Comparison of ENCODE assay signal across 11 cellular contexts in genomic region chr5:179792612-179793469, GRCh38. TPM values are rescaled to one million over a fixed set of nuclear protein-coding genes. Genes with fewer than 3 reads are reported as not detected.
DNase-seq lines count a peak whose midpoint lies in the region; ATAC-seq and TF ChIP-seq lines count a peak whose summit lies in the region.
"Had no signal": no experiment of that assay in that cellular context is flagged by ENCODE, and none has a peak within 500 bp of the region (broad histone marks: within the 10 kb centered on the region; RNA-seq: fewer than 3 reads in every experiment).

No MANE protein-coding gene starts in this region.

- no peaks in the 10 kb centered on the region for H3K9me3 ChIP-seq in osteoblast (ENCODE audit: low read depth, low read length)

- peaks cover 0 to 3% (median 0%) of the 10 kb centered on the region in 7 donors for H3K9me3 Mint-ChIP-seq in CD14-positive monocyte
- H3K9me3 Mint-ChIP-seq in effector memory CD8-positive, alpha-beta T cell, result no peaks in the 10 kb centered on the region
- H3K9me3 Mint-ChIP-seq in stimulated activated naive CD8-positive, alpha-beta T cell treated with anti-CD3 and anti-CD28 coated beads, Interleukin-15, amount 100 ng/mL, for 72 hours, result no peaks in the 10 kb centered on the region

- intact Hi-C loops in CD14-positive monocyte (cut with micrococcal nuclease), result loop anchor here in 1 of 2 donors (2.0 to 10.0 kb wide), 2 partner anchors 14 to 58 kb away; partner anchors contain the start of gene MAML1

- no peak overlapping the region for H3K4me3 ChIP-seq in osteoblast (ENCODE audit: insufficient read depth, low read length)

- no peaks in the 10 kb centered on the region for H3K79me2 ChIP-seq in osteoblast (ENCODE audit: insufficient read depth, low read length)

- peaks cover 4 to 11% of the 10 kb centered on the region in 2 donors for H3K36me3 Mint-ChIP-seq in CD14-positive monocyte
- peaks cover 32% of the 10 kb centered on the region for H3K36me3 Mint-ChIP-seq in effector memory CD8-positive, alpha-beta T cell (ENCODE audit: insufficient read depth)

- H3K27me3 Mint-ChIP-seq in CD14-positive monocyte (ENCODE audit: low read depth in 3 of 3), result peaks cover 0 to 3% (median 0%) of the 10 kb centered on the region in 3 donors
- no peaks in the 10 kb centered on the region for H3K27me3 Mint-ChIP-seq in effector memory CD8-positive, alpha-beta T cell
- no peaks in the 10 kb centered on the region for H3K27me3 Mint-ChIP-seq in stimulated activated naive CD8-positive, alpha-beta T cell treated with anti-CD3 and anti-CD28 coated beads, Interleukin-15, amount 100 ng/mL, for 72 hours

- DNase-seq in CD14-positive monocyte (ENCODE audit: low spot score), result no peak
- DNase-seq in NOMO-1 treated with DMSO at 0.1 percent for 48 hours (lab: John Stamatoyannopoulos, UW; ENCODE audit: unreplicated experiment), result peak; percentile 27
- DNase-seq in effector memory CD8-positive, alpha-beta T cell, result no peak
- DNase-seq in osteoblast (ENCODE audit: insufficient read length, low spot score, missing footprints), result peak; percentile 78
- no peak for DNase-seq in effector CD4-positive, alpha-beta T cell
- DNase-seq in activated effector memory CD4-positive, alpha-beta T cell treated with Interleukin-2 at 50 U/mL for 16 hours, result no peak
- DNase-seq in stimulated activated CD8-positive, alpha-beta memory T cell treated with anti-CD3 and anti-CD28 coated beads, Interleukin-4, amount 100 ng/mL, for 48 hours, result no peak
- no peak for DNase-seq in stimulated activated naive CD8-positive, alpha-beta T cell treated with anti-CD3 and anti-CD28 coated beads, Interleukin-15, amount 100 ng/mL, for 72 hours
- DNase-seq: NCI-H510A treated with DMSO at 0.1 percent for 48 hours had no signal

- H3K27ac ChIP-seq in osteoblast (ENCODE audit: low read depth, low read length), result no peak overlapping the region
- H3K27ac ChIP-seq: C4-2B had no signal

- no peak for TF ChIP-seq CTCF in CD14-positive monocyte (IDR thresholded peaks at IDR 0.05)
- no peak for TF ChIP-seq CTCF in osteoblast (IDR thresholded peaks at IDR 0.05; ENCODE audit: extremely low read depth, low read depth, low read length)

- no peaks in the 10 kb centered on the region for H3K27me3 ChIP-seq in osteoblast (ENCODE audit: insufficient read depth, low read length)

- H2AFZ ChIP-seq in osteoblast (ENCODE audit: low read length), result no peak overlapping the region

- H3K4me2 ChIP-seq in osteoblast (ENCODE audit: insufficient read depth, low read length), result no peak overlapping the region

- ATAC-seq in effector memory CD8-positive, alpha-beta T cell (replicated peaks), result no peak
- ATAC-seq in stimulated activated naive CD8-positive, alpha-beta T cell treated with anti-CD3 and anti-CD28 coated beads, Interleukin-15, amount 100 ng/mL, for 72 hours, result no peak

- peak overlapping the region in 6 of 7 donors; percentile 25 to 83 (median 68) for H3K27ac Mint-ChIP-seq in CD14-positive monocyte
- peak overlapping the region; percentile 88 to 97 for H3K27ac Mint-ChIP-seq in effector memory CD8-positive, alpha-beta T cell
- peak overlapping the region in 1 of 2 donors; percentile 95 for H3K27ac Mint-ChIP-seq in stimulated activated naive CD8-positive, alpha-beta T cell treated with anti-CD3 and anti-CD28 coated beads, Interleukin-15, amount 100 ng/mL, for 72 hours

- no peaks in the 10 kb centered on the region for H4K20me1 ChIP-seq in osteoblast (ENCODE audit: insufficient read depth, low read length)

- H3K4me1 ChIP-seq in osteoblast (ENCODE audit: insufficient read depth, low read length), result peaks cover 10% of the 10 kb centered on the region

- peak overlapping the region; percentile 64 to 83 for H3K4me3 Mint-ChIP-seq in CD14-positive monocyte
- peak overlapping the region; percentile 76 to 77 for H3K4me3 Mint-ChIP-seq in effector memory CD8-positive, alpha-beta T cell
- peak overlapping the region in 1 of 2 donors; percentile 71 for H3K4me3 Mint-ChIP-seq in stimulated activated naive CD8-positive, alpha-beta T cell treated with anti-CD3 and anti-CD28 coated beads, Interleukin-15, amount 100 ng/mL, for 72 hours

- H3K36me3 ChIP-seq in osteoblast (ENCODE audit: insufficient read depth, low read length), result peaks cover 4% of the 10 kb centered on the region

- H3K4me1 Mint-ChIP-seq in CD14-positive monocyte, result peaks cover 42% of the 10 kb centered on the region
- H3K4me1 Mint-ChIP-seq in effector memory CD8-positive, alpha-beta T cell (ENCODE audit: low read depth in 2 of 2), result peaks cover 24 to 34% of the 10 kb centered on the region in 2 donors
- peaks cover 46% of the 10 kb centered on the region for H3K4me1 Mint-ChIP-seq in stimulated activated naive CD8-positive, alpha-beta T cell treated with anti-CD3 and anti-CD28 coated beads, Interleukin-15, amount 100 ng/mL, for 72 hours

RNA-seq across cellular contexts. Expression of gene LTC4S, which starts 0.9 kb away (rescaled TPM):
- under 1 TPM; 0.65 to 0.69 TPM for polyA plus RNA-seq in CD14-positive monocyte
- total RNA-seq in osteoblast, result 1.4 and 1.5 TPM in 2 replicates
- total RNA-seq: H4 had no signal

RNA-seq across cellular contexts. Expression of gene MGAT4B, which starts 13.8 kb away (rescaled TPM):
- polyA plus RNA-seq in CD14-positive monocyte, result 10 to 100 TPM; 12.4 to 14.3 TPM
- 90.5 and 95.9 TPM in 2 replicates for total RNA-seq in osteoblast

RNA-seq across cellular contexts. Expression of gene SQSTM1, which starts 27.9 kb away (rescaled TPM):
- 100 to 1,000 TPM; 275 to 312 TPM for polyA plus RNA-seq in CD14-positive monocyte
- total RNA-seq in osteoblast, result 826 and 992 TPM in 2 replicates

Comparison
In these comparisons a context has a peak if more than half of its experiments do, and no peak if none do; other contexts are left out.
1. DNase-seq: peak in NOMO-1 treated with DMSO at 0.1 percent for 48 hours (single experiment) and osteoblast (single experiment); none in CD14-positive monocyte (single experiment), effector memory CD8-positive, alpha-beta T cell (0 of 3), effector CD4-positive, alpha-beta T cell (single experiment), activated effector memory CD4-positive, alpha-beta T cell treated with Interleukin-2 at 50 U/mL for 16 hours (single experiment), stimulated activated CD8-positive, alpha-beta memory T cell treated with anti-CD3 and anti-CD28 coated beads, Interleukin-4, amount 100 ng/mL, for 48 hours (single experiment) and stimulated activated naive CD8-positive, alpha-beta T cell treated with anti-CD3 and anti-CD28 coated beads, Interleukin-15, amount 100 ng/mL, for 72 hours (0 of 2).